ENCODE assay signal across 1 cellular context in the genomic region with DNA sequence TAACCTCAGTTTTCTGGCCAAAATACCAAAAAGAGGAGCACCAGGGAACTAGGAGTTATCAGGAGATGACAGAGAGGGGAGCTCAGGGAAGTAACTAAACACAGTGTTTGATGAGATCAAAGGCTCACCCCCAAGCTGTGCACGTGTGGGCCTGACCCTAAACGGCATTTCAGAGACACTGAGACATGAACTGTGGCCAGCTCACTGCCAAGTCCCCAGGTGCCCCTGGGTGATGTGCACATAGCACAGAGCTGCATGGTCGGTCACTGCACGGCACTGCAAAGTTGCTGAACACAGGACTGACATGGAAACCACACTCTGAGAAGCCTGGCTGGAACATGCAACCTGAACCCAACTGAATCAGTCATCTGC.
TF ChIP-seq lines count a peak whose summit lies in the region.

No MANE protein-coding gene starts in this region.

TF ChIP-seq in HepG2, 621 proteins besides CTCF, POLR2A, EP300 and RAD21:
- TF ChIP-seq ZNF263 (CRISPR knock-in tag; IDR thresholded peaks at IDR 0.05) (peak; percentile 72), SATB2 (CRISPR knock-in tag; IDR thresholded peaks at IDR 0.05) (no peak), TCF7 (IDR thresholded peaks at IDR 0.05; ENCODE audit: low read depth) (peak; percentile 56; the same call in 1 of the 2 replicates), SOX5 (CRISPR knock-in tag; IDR thresholded peaks at IDR 0.05; ENCODE audit: borderline replicate concordance) (peak; percentile 13; the same call in 1 of the 2 replicates), ZNF598 (CRISPR knock-in tag; IDR thresholded peaks at IDR 0.05; ENCODE audit: borderline replicate concordance) (no peak), RXRB (CRISPR knock-in tag; IDR thresholded peaks at IDR 0.05; ENCODE audit: borderline replicate concordance) (peak; percentile 43; the same call in 1 of the 2 replicates), BHLHE40 (IDR thresholded peaks at IDR 0.05; ENCODE audit: low read length) (peak; percentile 96), HNF4A (CRISPR knock-in tag; IDR thresholded peaks at IDR 0.05) (0 out of 2 replicates have a peak, but pooled peaks have one; percentile 16), RXRA (CRISPR knock-in tag; IDR thresholded peaks at IDR 0.05) (peak; percentile 79), ZNF619 (CRISPR knock-in tag; IDR thresholded peaks at IDR 0.05) (no peak)
- TF ChIP-seq, protein P1, sequence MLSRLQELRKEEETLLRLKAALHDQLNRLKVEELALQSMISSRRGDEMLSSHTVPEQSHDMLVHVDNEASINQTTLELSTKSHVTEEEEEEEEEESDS (CRISPR knock-in tag; IDR thresholded peaks at IDR 0.05; ENCODE audit: borderline replicate concordance), result no peak
- TF ChIP-seq, protein P2, sequence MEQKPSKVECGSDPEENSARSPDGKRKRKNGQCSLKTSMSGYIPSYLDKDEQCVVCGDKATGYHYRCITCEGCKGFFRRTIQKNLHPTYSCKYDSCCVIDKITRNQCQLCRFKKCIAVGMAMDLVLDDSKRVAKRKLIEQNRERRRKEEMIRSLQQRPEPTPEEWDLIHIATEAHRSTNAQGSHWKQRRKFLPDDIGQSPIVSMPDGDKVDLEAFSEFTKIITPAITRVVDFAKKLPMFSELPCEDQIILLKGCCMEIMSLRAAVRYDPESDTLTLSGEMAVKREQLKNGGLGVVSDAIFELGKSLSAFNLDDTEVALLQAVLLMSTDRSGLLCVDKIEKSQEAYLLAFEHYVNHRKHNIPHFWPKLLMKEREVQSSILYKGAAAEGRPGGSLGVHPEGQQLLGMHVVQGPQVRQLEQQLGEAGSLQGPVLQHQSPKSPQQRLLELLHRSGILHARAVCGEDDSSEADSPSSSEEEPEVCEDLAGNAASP (CRISPR knock-in tag; IDR thresholded peaks at IDR 0.05; ENCODE audit: borderline replicate concordance), result peak; percentile 88; the same call in 1 of the 2 replicates
